1 cellular context compared by ENCODE assay signal in genomic region chr6:147080215-147080614, GRCh38.
TF ChIP-seq lines count a peak whose summit lies in the region.

No MANE protein-coding gene starts in this region.

TF ChIP-seq in K562, 482 proteins besides CTCF, POLR2A, EP300 and RAD21 (continued from another document):
- TF ChIP-seq, protein P1, sequence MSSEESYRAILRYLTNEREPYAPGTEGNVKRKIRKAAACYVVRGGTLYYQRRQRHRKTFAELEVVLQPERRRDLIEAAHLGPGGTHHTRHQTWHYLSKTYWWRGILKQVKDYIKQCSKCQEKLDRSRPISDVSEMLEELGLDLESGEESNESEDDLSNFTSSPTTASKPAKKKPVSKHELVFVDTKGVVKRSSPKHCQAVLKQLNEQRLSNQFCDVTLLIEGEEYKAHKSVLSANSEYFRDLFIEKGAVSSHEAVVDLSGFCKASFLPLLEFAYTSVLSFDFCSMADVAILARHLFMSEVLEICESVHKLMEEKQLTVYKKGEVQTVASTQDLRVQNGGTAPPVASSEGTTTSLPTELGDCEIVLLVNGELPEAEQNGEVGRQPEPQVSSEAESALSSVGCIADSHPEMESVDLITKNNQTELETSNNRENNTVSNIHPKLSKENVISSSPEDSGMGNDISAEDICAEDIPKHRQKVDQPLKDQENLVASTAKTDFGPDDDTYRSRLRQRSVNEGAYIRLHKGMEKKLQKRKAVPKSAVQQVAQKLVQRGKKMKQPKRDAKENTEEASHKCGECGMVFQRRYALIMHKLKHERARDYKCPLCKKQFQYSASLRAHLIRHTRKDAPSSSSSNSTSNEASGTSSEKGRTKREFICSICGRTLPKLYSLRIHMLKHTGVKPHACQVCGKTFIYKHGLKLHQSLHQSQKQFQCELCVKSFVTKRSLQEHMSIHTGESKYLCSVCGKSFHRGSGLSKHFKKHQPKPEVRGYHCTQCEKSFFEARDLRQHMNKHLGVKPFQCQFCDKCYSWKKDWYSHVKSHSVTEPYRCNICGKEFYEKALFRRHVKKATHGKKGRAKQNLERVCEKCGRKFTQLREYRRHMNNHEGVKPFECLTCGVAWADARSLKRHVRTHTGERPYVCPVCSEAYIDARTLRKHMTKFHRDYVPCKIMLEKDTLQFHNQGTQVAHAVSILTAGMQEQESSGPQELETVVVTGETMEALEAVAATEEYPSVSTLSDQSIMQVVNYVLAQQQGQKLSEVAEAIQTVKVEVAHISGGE (CRISPR knock-in tag; IDR thresholded peaks at IDR 0.05) = no peak
- TF ChIP-seq KAT2B (IDR thresholded peaks at IDR 0.05; ENCODE audit: low read depth, low read length) = no peak
